Comparison of ENCODE assay signal across 13 cellular contexts in genomic region chr1:27438621-27439061, GRCh38. TPM values are rescaled to one million over a fixed set of nuclear protein-coding genes. Genes with fewer than 3 reads are reported as not detected.
DNase-seq lines count a peak whose midpoint lies in the region; ATAC-seq lines count a peak whose summit lies in the region.
"Had no signal": no experiment of that assay in that cellular context is flagged by ENCODE, and none has a peak within 500 bp of the region (broad histone marks: within the 10 kb centered on the region; RNA-seq: fewer than 3 reads in every experiment).

No MANE protein-coding gene starts in this region.

- ATAC-seq in central memory CD8-positive, alpha-beta T cell (replicated peaks; ENCODE audit: extremely low read depth, poor library complexity, severe bottlenecking) = no peak
- no peak for ATAC-seq in GM18520 (IDR thresholded peaks at IDR 0.05; ENCODE audit: unreplicated experiment)

- peaks cover 48 to 59% (median 56%) of the 10 kb centered on the region in 3 donors for H3K4me1 Mint-ChIP-seq in IgD-negative memory B cell
- peaks cover 54% of the 10 kb centered on the region for H3K4me1 Mint-ChIP-seq in central memory CD8-positive, alpha-beta T cell

- peak overlapping the region; percentile 17 to 94 (median 76) for H3K4me3 Mint-ChIP-seq in IgD-negative memory B cell
- no peak overlapping the region for H3K4me3 Mint-ChIP-seq in central memory CD8-positive, alpha-beta T cell
- H3K4me3 Mint-ChIP-seq: brain had no signal

- H3K9me3 Mint-ChIP-seq in IgD-negative memory B cell = no peaks in the 10 kb centered on the region
- no peaks in the 10 kb centered on the region for H3K9me3 Mint-ChIP-seq in central memory CD8-positive, alpha-beta T cell
- H3K9me3 Mint-ChIP-seq: brain had no signal

- peaks cover 4% of the 10 kb centered on the region for H3K36me3 Mint-ChIP-seq in IgD-negative memory B cell
- H3K36me3 Mint-ChIP-seq in central memory CD8-positive, alpha-beta T cell (ENCODE audit: insufficient read depth) = peaks cover 8% of the 10 kb centered on the region

- H3K27me3 Mint-ChIP-seq in IgD-negative memory B cell = no peaks in the 10 kb centered on the region
- no peaks in the 10 kb centered on the region for H3K27me3 Mint-ChIP-seq in central memory CD8-positive, alpha-beta T cell
- H3K27me3 Mint-ChIP-seq: brain had no signal

- H3K27ac Mint-ChIP-seq in IgD-negative memory B cell = peak overlapping the region; percentile 64 to 89 (median 87)
- H3K27ac Mint-ChIP-seq in central memory CD8-positive, alpha-beta T cell (ENCODE audit: low read depth) = peak overlapping the region; percentile 25

- DNase-seq in DMS53 (lab: John Stamatoyannopoulos, UW) (peak; percentile 61), pons (ENCODE audit: low spot score) (peak; percentile 42), occipital lobe (lab: John Stamatoyannopoulos, UW) (no peak), anterior cingulate cortex (lab: John Stamatoyannopoulos, UW) (no peak)
- no peak for DNase-seq in central memory CD8-positive, alpha-beta T cell (ENCODE audit: low spot score in 2 of 2)
- DNase-seq: activated CD4-positive, alpha-beta T cell treated with anti-CD3 and anti-CD28 coated beads, Interleukin-2, amount 50 U/mL, for 48 hours; Right ventricle myocardium superior had no signal

RNA-seq across cellular contexts. Expression of gene GPR3, which starts 46.2 kb away (rescaled TPM):
- polyA plus RNA-seq in IgD-negative memory B cell = 0.16 TPM
- total RNA-seq in occipital lobe = not detected
- total RNA-seq: left lobe of liver had no signal

RNA-seq across cellular contexts. Expression of gene WASF2, which starts 51.3 kb away (rescaled TPM):
- 105 TPM for polyA plus RNA-seq in IgD-negative memory B cell
- 6.1 TPM for total RNA-seq in occipital lobe

RNA-seq across cellular contexts. Expression of gene CD164L2, which starts 55.5 kb away (rescaled TPM):
- polyA plus RNA-seq in IgD-negative memory B cell = not detected
- total RNA-seq in occipital lobe = not detected
- total RNA-seq: Daoy, left lobe of liver, Right ventricle myocardium superior, skeletal muscle tissue had no signal

Comparison
In these comparisons a context has a peak if more than half of its experiments do, and no peak if none do; other contexts are left out.
1. DNase-seq: peak in DMS53 (single experiment) and pons (single experiment); none in central memory CD8-positive, alpha-beta T cell (0 of 2), occipital lobe (single experiment) and anterior cingulate cortex (0 of 58).